8 cellular contexts compared by ENCODE assay signal in genomic region chr2:27891063-27891819, GRCh38. TPM values are rescaled to one million over a fixed set of nuclear protein-coding genes. Genes with fewer than 3 reads are reported as not detected.
DNase-seq lines count a peak whose midpoint lies in the region; ATAC-seq and TF ChIP-seq lines count a peak whose summit lies in the region.

No MANE protein-coding gene starts in this region.

- peak overlapping the region; percentile 96 for H3K9ac ChIP-seq in HUES6 (ENCODE audit: low read length)

- H3K9me3 ChIP-seq in HUES6 (ENCODE audit: control insufficient read depth, insufficient read depth, low read depth, low read length) (no peaks in the 10 kb centered on the region), SJSA1 (replicated peaks) (no peaks in the 10 kb centered on the region), gastroesophageal sphincter (no peaks in the 10 kb centered on the region), testis (no peaks in the 10 kb centered on the region)

- no peaks in the 10 kb centered on the region for H3K9me3 Mint-ChIP-seq in activated naive CD4-positive, alpha-beta T cell treated with anti-CD3 and anti-CD28 coated beads for 36 hours

- H3K4me3 ChIP-seq in HUES6 (ENCODE audit: low read depth, low read length) (peak overlapping the region; percentile 85), SJSA1 (peak overlapping the region; percentile 78), gastroesophageal sphincter (peak overlapping the region; percentile 77 to 98), testis (peak overlapping the region; percentile 83 to 84)

- DNase-seq in Ammon's horn (ENCODE audit: low spot score) (peak; percentile 67), SJSA1 (ENCODE audit: low read depth in 1 of 2, low spot score in 2 of 2) (peak in 1 of 2 experiments; percentile 61), occipital lobe (lab: John Stamatoyannopoulos, UW) (peak; percentile 22), testis (peak; percentile 87)
- peak; percentile 94 for DNase-seq in activated naive CD4-positive, alpha-beta T cell treated with anti-CD3 and anti-CD28 coated beads for 36 hours

- WGBS in gastroesophageal sphincter (ENCODE audit: low coverage in 1 of 2), 2 donors = 24 to 53% methylated on average over 8 to 20 of the region's 21 CpGs
- WGBS in testis, 2 donors = 22 to 26% methylated on average over 21 of the region's 21 CpGs

- peaks cover 26% of the 10 kb centered on the region for H3K36me3 Mint-ChIP-seq in activated naive CD4-positive, alpha-beta T cell treated with anti-CD3 and anti-CD28 coated beads for 36 hours (ENCODE audit: low read depth)

- TF ChIP-seq CTCF in gastroesophageal sphincter (IDR thresholded peaks at IDR 0.05) = no peak
- TF ChIP-seq CTCF in testis (IDR thresholded peaks at IDR 0.05) = no peak

- CTCF ChIA-PET in activated naive CD4-positive, alpha-beta T cell treated with anti-CD3 and anti-CD28 coated beads for 36 hours (lab: Charles Lee) = no interaction called here

- no peak for TF ChIP-seq POLR2A in gastroesophageal sphincter (IDR thresholded peaks at IDR 0.05)
- no peak for TF ChIP-seq POLR2A in testis (IDR thresholded peaks at IDR 0.05)

- peak; percentile 56 for TF ChIP-seq EP300 in gastroesophageal sphincter (IDR thresholded peaks at IDR 0.05)

- H3K27me3 ChIP-seq in HUES6 (ENCODE audit: control insufficient read depth, insufficient read depth, low read length) = no peaks in the 10 kb centered on the region
- no peaks in the 10 kb centered on the region for H3K27me3 ChIP-seq in SJSA1 (replicated peaks)
- H3K27me3 ChIP-seq in gastroesophageal sphincter = no peaks in the 10 kb centered on the region
- no peaks in the 10 kb centered on the region for H3K27me3 ChIP-seq in testis

- ATAC-seq in GM19397 (IDR thresholded peaks at IDR 0.05; ENCODE audit: unreplicated experiment) = peak; percentile 20
- ATAC-seq in gastroesophageal sphincter = peak; percentile 60

- peak overlapping the region; percentile 97 for H3K27ac Mint-ChIP-seq in activated naive CD4-positive, alpha-beta T cell treated with anti-CD3 and anti-CD28 coated beads for 36 hours

- no peaks in the 10 kb centered on the region for H3K27me3 Mint-ChIP-seq in activated naive CD4-positive, alpha-beta T cell treated with anti-CD3 and anti-CD28 coated beads for 36 hours (ENCODE audit: low read depth)

- H3K4me1 Mint-ChIP-seq in activated naive CD4-positive, alpha-beta T cell treated with anti-CD3 and anti-CD28 coated beads for 36 hours (ENCODE audit: low read depth) = peaks cover 48% of the 10 kb centered on the region

- H3K4me1 ChIP-seq in HUES6 (ENCODE audit: control insufficient read depth, insufficient read depth, low read length) = no peaks in the 10 kb centered on the region
- H3K4me1 ChIP-seq in SJSA1 (replicated peaks) = peaks cover 16% of the 10 kb centered on the region
- peaks cover 6 to 43% (median 9%) of the 10 kb centered on the region in 3 donors for H3K4me1 ChIP-seq in gastroesophageal sphincter
- peaks cover 4% of the 10 kb centered on the region for H3K4me1 ChIP-seq in testis

- intact Hi-C loops in activated naive CD4-positive, alpha-beta T cell treated with anti-CD3 and anti-CD28 coated beads for 36 hours (cut with micrococcal nuclease) = loop anchor here (1.0 to 5.0 kb wide), 5 partner anchors 64 to 521 kb away; no protein-coding TSS in a partner anchor
- intact Hi-C loops in testis (cut with DNase I; ENCODE audit: low total_unique reads) = no loop called here

- H3K36me3 ChIP-seq in HUES6 (ENCODE audit: control insufficient read depth, insufficient read depth, low read length) = peaks cover 3% of the 10 kb centered on the region; the same call in 1 of the 2 replicates
- peaks cover 13% of the 10 kb centered on the region for H3K36me3 ChIP-seq in SJSA1
- H3K36me3 ChIP-seq in gastroesophageal sphincter = peaks cover 0 to 5% of the 10 kb centered on the region in 2 donors
- H3K36me3 ChIP-seq in testis (ENCODE audit: low read depth, missing control alignments) = no peaks in the 10 kb centered on the region

- H3K4me3 Mint-ChIP-seq in activated naive CD4-positive, alpha-beta T cell treated with anti-CD3 and anti-CD28 coated beads for 36 hours = peak overlapping the region; percentile 96

- H3K27ac ChIP-seq in HUES6 (ENCODE audit: low read depth, low read length) = no peak overlapping the region
- H3K27ac ChIP-seq in SJSA1 = peak overlapping the region; percentile 95
- peak overlapping the region; percentile 91 to 98 (median 95) for H3K27ac ChIP-seq in gastroesophageal sphincter
- peak overlapping the region; percentile 92 to 97 for H3K27ac ChIP-seq in testis

RNA-seq across cellular contexts. Expression of gene BABAM2, which starts 0.7 kb away (rescaled TPM):
- 18.7 and 24.6 TPM in 2 replicates for total RNA-seq in SJSA1 (2014; rRNA removed; shearing (Covaris generic))
- 10 to 100 TPM; 41.8 to 47.2 TPM for total RNA-seq in activated naive CD4-positive, alpha-beta T cell treated with anti-CD3 and anti-CD28 coated beads for 36 hours
- total RNA-seq in gastroesophageal sphincter (10 to 100 TPM; 28.5 to 43.6 (median 37.4) TPM), occipital lobe (13.4 TPM), testis (10 to 100 TPM; 49.2 to 59.1 TPM)
- polyA plus RNA-seq in testis (ENCODE audit: insufficient read depth, low read depth, low replicate concordance) = 70.6 TPM

RNA-seq across cellular contexts. Expression of gene RBKS, which starts 1.1 kb away (rescaled TPM):
- total RNA-seq in SJSA1 (2014; rRNA removed; shearing (Covaris generic)) = 1.3 TPM in 1 of 2 replicates, not detected in the other
- total RNA-seq in activated naive CD4-positive, alpha-beta T cell treated with anti-CD3 and anti-CD28 coated beads for 36 hours = 1 to 10 TPM; 1.1 to 1.2 TPM
- total RNA-seq in gastroesophageal sphincter (1 to 10 TPM in 3 of 4 donors, under 1 TPM in 1; 0.81 to 2.4 (median 1.6) TPM), occipital lobe (1.2 TPM), testis (1 to 10 TPM; 6.1 to 6.3 TPM)
- polyA plus RNA-seq in testis (ENCODE audit: insufficient read depth, low read depth, low replicate concordance) = 18.4 TPM
